Comparison of ENCODE assay signal across 13 cellular contexts in genomic region chr3:63972987-63973386, GRCh38. TPM values are rescaled to one million over a fixed set of nuclear protein-coding genes. Genes with fewer than 3 reads are reported as not detected.
A peak's percentile ranks its signal among the peaks of the same experiment; 100 is the strongest.
DNase-seq lines count a peak whose midpoint lies in the region; ATAC-seq and TF ChIP-seq lines count a peak whose summit lies in the region.
"Had no signal": no experiment of that assay in that cellular context is flagged by ENCODE, and none has a peak within 500 bp of the region (broad histone marks: within the 10 kb centered on the region; RNA-seq: fewer than 3 reads in every experiment).

No MANE protein-coding gene starts in this region.

- no peak for TF ChIP-seq POLR2A in transverse colon (IDR thresholded peaks at IDR 0.05)

- BruUV-seq in MCF 10A (replicated peaks; lab: Mats Ljungman, UMichigan), result no TSS peak
- no TSS peak for BruUV-seq in mammary epithelial cell (replicated peaks; lab: Mats Ljungman, UMichigan)

- no peaks in the 10 kb centered on the region for H4K20me1 ChIP-seq in mammary epithelial cell (ENCODE audit: insufficient read depth, low read length)

- peaks cover 65% of the 10 kb centered on the region for H3K79me2 ChIP-seq in mammary epithelial cell (ENCODE audit: insufficient read depth, low read length)

- peak overlapping the region; percentile 68 for H3K27ac Mint-ChIP-seq in MCF 10A (ENCODE audit: low read depth, unreplicated experiment)
- H3K27ac Mint-ChIP-seq in activated naive CD8-positive, alpha-beta T cell treated with anti-CD3 and anti-CD28 coated beads, Interleukin-2, amount 10 ng/mL, durations not matched to agents 7 days and 5 days, result peak overlapping the region; percentile 80

- no peak overlapping the region for H2AFZ ChIP-seq in mammary epithelial cell (ENCODE audit: low read depth, low read length)

- no peak overlapping the region for H3K4me3 Mint-ChIP-seq in MCF 10A (ENCODE audit: unreplicated experiment)
- H3K4me3 Mint-ChIP-seq in activated naive CD8-positive, alpha-beta T cell treated with anti-CD3 and anti-CD28 coated beads, Interleukin-2, amount 10 ng/mL, durations not matched to agents 7 days and 5 days, result no peak overlapping the region
- H3K4me3 Mint-ChIP-seq: naive B cell had no signal

- no peak overlapping the region for H3K9ac ChIP-seq in mammary epithelial cell (ENCODE audit: insufficient read depth, low read length)

- WGBS in mammary epithelial cell (ENCODE audit: low coverage, missing lambda C conversion rate), result 62% methylated on average over 4 of the region's 4 CpGs
- WGBS in transverse colon (ENCODE audit: low coverage in 1 of 2), 2 donors, result 17 to 72% methylated on average over 1 to 4 of the region's 4 CpGs

- CTCF ChIA-PET in MCF 10A (lab: Yijun Ruan, JAX) (interaction anchor here (1.0 to 10.0 kb wide), 4 partner anchors 8 to 50 kb away, joined by 3 to 185 read pairs (median 78); partner anchors contain the start of gene PSMD6), mammary epithelial cell (lab: Charles Lee; ENCODE audit: low non-redundant PET) (no interaction called here)

- in situ Hi-C loops in mammary epithelial cell (cut with MboI; ENCODE audit: low sequenced_read_pairs in 2 of 2) (no loop called here), transverse colon (cut with MboI; ENCODE audit: low pct_ligation_motif_present in 1 of 4, low pct_unique_long_range_greater_than_20kb in 1 of 4, low sequenced_read_pairs in 3 of 4) (no loop called here)

- H3K4me1 ChIP-seq in mammary epithelial cell (ENCODE audit: insufficient read depth, low read length) (peaks cover 73% of the 10 kb centered on the region), lower lobe of right lung (peaks cover 100% of the 10 kb centered on the region), transverse colon (peaks cover 37 to 74% (median 60%) of the 10 kb centered on the region in 4 donors), BE2C (peaks cover 18% of the 10 kb centered on the region)

- H3K27me3 ChIP-seq in mammary epithelial cell (ENCODE audit: insufficient read depth, low read length), result no peaks in the 10 kb centered on the region
- no peaks in the 10 kb centered on the region for H3K27me3 ChIP-seq in lower lobe of right lung (ENCODE audit: low read depth)
- no peaks in the 10 kb centered on the region for H3K27me3 ChIP-seq in transverse colon
- no peaks in the 10 kb centered on the region for H3K27me3 ChIP-seq in BE2C
- H3K27me3 ChIP-seq: colonic mucosa, right atrium auricular region had no signal

- H3K27me3 Mint-ChIP-seq in MCF 10A (ENCODE audit: insufficient read depth, unreplicated experiment), result no peaks in the 10 kb centered on the region
- H3K27me3 Mint-ChIP-seq in activated naive CD8-positive, alpha-beta T cell treated with anti-CD3 and anti-CD28 coated beads, Interleukin-2, amount 10 ng/mL, durations not matched to agents 7 days and 5 days, result no peaks in the 10 kb centered on the region
- H3K27me3 Mint-ChIP-seq: naive B cell had no signal

- H3K27ac ChIP-seq in mammary epithelial cell (ENCODE audit: insufficient read depth, low read depth, low read length) (no peak overlapping the region), lower lobe of right lung (peak overlapping the region; percentile 6), transverse colon (peak overlapping the region in 3 of 4 donors; percentile 91 to 92 (median 92))
- H3K27ac ChIP-seq: colonic mucosa, right atrium auricular region had no signal

- no peak overlapping the region for H3K4me2 ChIP-seq in mammary epithelial cell (ENCODE audit: insufficient read depth, low read depth, low read length)

- no peaks in the 10 kb centered on the region for H3K9me3 Mint-ChIP-seq in MCF 10A (ENCODE audit: unreplicated experiment)
- no peaks in the 10 kb centered on the region for H3K9me3 Mint-ChIP-seq in activated naive CD8-positive, alpha-beta T cell treated with anti-CD3 and anti-CD28 coated beads, Interleukin-2, amount 10 ng/mL, durations not matched to agents 7 days and 5 days
- H3K9me3 Mint-ChIP-seq: naive B cell had no signal

- ATAC-seq in activated naive CD8-positive, alpha-beta T cell treated with anti-CD3 and anti-CD28 coated beads, Interleukin-2, amount 10 ng/mL, durations not matched to agents 7 days and 5 days (ENCODE audit: low read depth), result no peak
- ATAC-seq in lower lobe of right lung (peak; percentile 7 to 12), HG03280 (IDR thresholded peaks at IDR 0.05; ENCODE audit: unreplicated experiment) (no peak)

- H3K9me3 ChIP-seq in mammary epithelial cell (replicated peaks; ENCODE audit: insufficient read depth, low read length) (no peaks in the 10 kb centered on the region), lower lobe of right lung (no peaks in the 10 kb centered on the region), transverse colon (no peaks in the 10 kb centered on the region), BE2C (no peaks in the 10 kb centered on the region)
- H3K9me3 ChIP-seq: colonic mucosa, right atrium auricular region had no signal

- dilution Hi-C loops in mammary epithelial cell (cut with HindIII; ENCODE audit: low sequenced_read_pairs), result no loop called here

- H3K4me3 ChIP-seq in mammary epithelial cell (replicated peaks in 1 of 3; ENCODE audit: insufficient read depth in 1 of 3, low read depth in 2 of 3, low read length in 3 of 3) (no peak overlapping the region), lower lobe of right lung (no peak overlapping the region), transverse colon (no peak overlapping the region), BE2C (ENCODE audit: low read depth, low read length) (no peak overlapping the region)
- H3K4me3 ChIP-seq: colonic mucosa, right atrium auricular region had no signal

- H3K36me3 ChIP-seq in mammary epithelial cell (ENCODE audit: insufficient read depth, low read length), result peaks cover 3% of the 10 kb centered on the region
- H3K36me3 ChIP-seq in lower lobe of right lung, result no peaks in the 10 kb centered on the region
- H3K36me3 ChIP-seq in transverse colon, result no peaks in the 10 kb centered on the region
- H3K36me3 ChIP-seq in BE2C, result no peaks in the 10 kb centered on the region
- H3K36me3 ChIP-seq: colonic mucosa, right atrium auricular region had no signal

- TF ChIP-seq CTCF in MCF 10A (IDR thresholded peaks at IDR 0.05; ENCODE audit: unreplicated experiment) (no peak), mammary epithelial cell (conservative IDR thresholded peaks at IDR 0.05 in 1 of 2, IDR thresholded peaks at IDR 0.05 in 1 of 2; ENCODE audit: extremely low read depth in 1 of 2, insufficient read depth in 1 of 2, low read depth in 1 of 2, low read length in 2 of 2) (no peak), lower lobe of right lung (IDR thresholded peaks at IDR 0.05) (no peak), transverse colon (IDR thresholded peaks at IDR 0.05) (no peak), BE2C (IDR thresholded peaks at IDR 0.05; ENCODE audit: low read depth, low read length) (no peak)

- intact Hi-C loops in MCF 10A (cut with micrococcal nuclease), result no loop called here
- intact Hi-C loops in mammary epithelial cell (cut with micrococcal nuclease), result no loop called here
- intact Hi-C loops in lower lobe of right lung (cut with DNase I), result no loop called here
- intact Hi-C loops in transverse colon (cut with DNase I; ENCODE audit: low total_unique reads), result no loop called here

- H3K36me3 Mint-ChIP-seq in MCF 10A (ENCODE audit: insufficient read depth, unreplicated experiment), result no peaks in the 10 kb centered on the region
- H3K36me3 Mint-ChIP-seq in activated naive CD8-positive, alpha-beta T cell treated with anti-CD3 and anti-CD28 coated beads, Interleukin-2, amount 10 ng/mL, durations not matched to agents 7 days and 5 days, result peaks cover 30% of the 10 kb centered on the region

- POLR2A ChIA-PET in MCF 10A (lab: Yijun Ruan, JAX), result interaction anchor here (7.8 to 11.5 kb wide), 2 partner anchors 9 to 18 kb away, joined by 58 to 283 read pairs; no protein-coding TSS in a partner anchor
- POLR2A ChIA-PET in activated naive CD8-positive, alpha-beta T cell treated with anti-CD3 and anti-CD28 coated beads, Interleukin-2, amount 10 ng/mL, durations not matched to agents 7 days and 5 days (lab: Charles Lee), result interaction anchor here (1.1 kb wide), 1 partner anchor 10 kb away, joined by 3 read pairs; no protein-coding TSS in a partner anchor

- DNase-seq in MCF 10A (ENCODE audit: unreplicated experiment), result no peak
- DNase-seq in mammary epithelial cell, result no peak
- DNase-seq in activated naive CD8-positive, alpha-beta T cell treated with anti-CD3 and anti-CD28 coated beads, Interleukin-2, amount 10 ng/mL, durations not matched to agents 7 days and 5 days, result no peak
- DNase-seq in lower lobe of right lung, result no peak
- no peak for DNase-seq in transverse colon
- no peak for DNase-seq in cerebellum (ENCODE audit: low spot score)
- no peak for DNase-seq in BE2C
- DNase-seq: colonic mucosa, naive B cell, NCI-H1694 treated with DMSO at 0.1 percent for 48 hours, NCI-H446 had no signal

- peaks cover 76% of the 10 kb centered on the region for H3K4me1 Mint-ChIP-seq in MCF 10A (ENCODE audit: insufficient read depth, unreplicated experiment)
- peaks cover 69% of the 10 kb centered on the region for H3K4me1 Mint-ChIP-seq in activated naive CD8-positive, alpha-beta T cell treated with anti-CD3 and anti-CD28 coated beads, Interleukin-2, amount 10 ng/mL, durations not matched to agents 7 days and 5 days

- no peak for TF ChIP-seq EP300 in transverse colon (IDR thresholded peaks at IDR 0.05; ENCODE audit: low read depth)

RNA-seq across cellular contexts. Expression of gene PSMD6, which starts 50.3 kb away (rescaled TPM):
- total RNA-seq in MCF 10A (2022) (62.7 and 66.0 TPM in 2 replicates), mammary epithelial cell (10 to 100 TPM; 70.7 to 85.9 TPM), lower lobe of right lung (51.1 TPM), transverse colon (10 to 100 TPM; 18.3 to 66.6 (median 47.8) TPM), cerebellum (66.7 TPM)
- polyA plus RNA-seq in mammary epithelial cell, result 75.2 TPM
- 28.0 TPM for polyA minus RNA-seq in mammary epithelial cell
- total RNA-seq in activated naive CD8-positive, alpha-beta T cell treated with anti-CD3 and anti-CD28 coated beads, Interleukin-2, amount 10 ng/mL, durations not matched to agents 7 days and 5 days, result 10 to 100 TPM; 67.2 to 70.1 TPM
- polyA plus RNA-seq in BE2C (2012; ENCODE audit: insufficient read depth, insufficient read length, low read depth), result 185 TPM

Comparison
In these comparisons a context has a peak if more than half of its experiments do, and no peak if none do; other contexts are left out.
1. ATAC-seq: peak in lower lobe of right lung (2 of 2); none in activated naive CD8-positive, alpha-beta T cell treated with anti-CD3 and anti-CD28 coated beads, Interleukin-2, amount 10 ng/mL, durations not matched to agents 7 days and 5 days (single experiment) and HG03280 (single experiment).